Comparison of ENCODE assay signal across 9 cellular contexts in the genomic region with DNA sequence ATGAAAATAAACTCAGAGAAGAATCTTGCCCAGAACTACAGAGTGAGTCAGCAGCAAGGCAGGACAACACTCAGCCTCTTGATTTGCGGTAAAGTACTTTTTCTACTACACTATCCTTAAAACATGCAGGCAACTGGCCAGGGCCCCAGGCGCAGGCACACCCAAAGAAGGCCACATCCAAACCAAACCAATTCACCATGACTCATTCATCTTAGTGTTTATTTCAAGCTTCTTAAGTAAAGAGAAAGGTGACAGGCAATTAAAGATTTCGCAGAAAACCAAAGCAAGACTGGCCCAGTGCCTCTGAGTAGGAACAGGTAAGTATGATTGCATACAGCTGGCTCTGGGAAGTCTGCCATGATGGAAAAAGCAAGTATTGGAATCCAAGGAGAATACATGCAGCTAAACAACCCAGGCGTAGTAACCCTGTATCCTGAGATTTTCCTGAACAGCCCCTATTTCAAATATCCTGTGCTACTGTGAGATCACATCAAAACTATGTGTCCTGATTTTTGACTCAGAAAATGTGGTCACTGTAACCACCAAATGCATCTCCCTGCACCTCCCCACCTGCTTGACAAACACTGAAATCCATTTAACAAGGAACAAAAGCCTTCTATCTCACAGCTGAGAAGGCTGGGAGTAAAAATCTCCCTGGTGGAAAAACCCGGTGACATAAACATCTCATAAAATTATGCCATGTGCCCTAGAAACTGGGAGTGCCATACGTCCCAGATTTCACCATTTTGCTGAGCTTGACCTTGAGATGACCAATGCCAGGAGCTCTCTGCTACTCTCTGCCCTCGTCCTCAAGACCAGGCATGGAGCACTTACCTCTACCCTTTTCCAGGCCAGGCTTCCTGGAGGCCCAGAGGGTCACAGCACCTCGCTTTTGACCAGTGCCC. TPM values are rescaled to one million over a fixed set of nuclear protein-coding genes. Genes with fewer than 3 reads are reported as not detected.
A peak's percentile ranks its signal among the peaks of the same experiment; 100 is the strongest.
DNase-seq lines count a peak whose midpoint lies in the region; ATAC-seq and TF ChIP-seq lines count a peak whose summit lies in the region.
"Had no signal": no experiment of that assay in that cellular context is flagged by ENCODE, and none has a peak within 500 bp of the region (broad histone marks: within the 10 kb centered on the region; RNA-seq: fewer than 3 reads in every experiment).

No MANE protein-coding gene starts in this region.

- ATAC-seq in activated CD8-positive, alpha-beta T cell treated with anti-CD3 and anti-CD28 coated beads for 36 hours: peak; percentile 34
- ATAC-seq in activated CD8-positive, alpha-beta T cell treated with anti-CD3 and anti-CD28 coated beads, Interleukin-2, amount 10 ng/mL, durations not matched to agents 7 days and 5 days: no peak
- ATAC-seq in lower lobe of right lung: peak; percentile 87 to 91

- H3K4me3 ChIP-seq in cardiac fibroblast (replicated peaks in 1 of 2; ENCODE audit: low read depth in 2 of 2, low read length in 2 of 2) (no peak overlapping the region), lower lobe of right lung (no peak overlapping the region), urinary bladder (ENCODE audit: low read depth, low read length) (no peak overlapping the region)

- intact Hi-C loops in activated CD8-positive, alpha-beta T cell treated with anti-CD3 and anti-CD28 coated beads for 36 hours (cut with micrococcal nuclease): no loop called here
- intact Hi-C loops in lower lobe of right lung (cut with DNase I): loop anchor here (10.0 kb wide), 1 partner anchor 234 kb away; a partner anchor contains a TSS

- no peaks in the 10 kb centered on the region for H3K27me3 ChIP-seq in lower lobe of right lung (ENCODE audit: low read depth)

- TF ChIP-seq CTCF in activated CD8-positive, alpha-beta T cell treated with anti-CD3 and anti-CD28 coated beads for 36 hours (IDR thresholded peaks at IDR 0.05): no peak
- TF ChIP-seq CTCF in cardiac fibroblast (IDR thresholded peaks at IDR 0.05; ENCODE audit: low read depth, low read length): no peak
- no peak for TF ChIP-seq CTCF in lower lobe of right lung (IDR thresholded peaks at IDR 0.05)

- no peaks in the 10 kb centered on the region for H3K9me3 Mint-ChIP-seq in activated CD8-positive, alpha-beta T cell treated with anti-CD3 and anti-CD28 coated beads for 36 hours
- no peaks in the 10 kb centered on the region for H3K9me3 Mint-ChIP-seq in activated CD8-positive, alpha-beta T cell treated with anti-CD3 and anti-CD28 coated beads, Interleukin-2, amount 10 ng/mL, durations not matched to agents 7 days and 5 days (ENCODE audit: insufficient read depth)

- peak; percentile 23 for DNase-seq in activated CD8-positive, alpha-beta T cell treated with anti-CD3 and anti-CD28 coated beads for 36 hours
- DNase-seq in activated CD8-positive, alpha-beta T cell treated with anti-CD3 and anti-CD28 coated beads, Interleukin-2, amount 10 ng/mL, durations not matched to agents 7 days and 5 days: no peak
- peak; percentile 98 to 99 for DNase-seq in cardiac fibroblast (ENCODE audit: low read depth in 2 of 2)
- peak; percentile 89 for DNase-seq in lower lobe of right lung
- no peak for DNase-seq in ecto neural progenitor cell (ENCODE audit: low spot score)
- DNase-seq in NCI-H526 treated with DMSO at 0.1 percent for 48 hours (lab: John Stamatoyannopoulos, UW): no peak
- DNase-seq in DMS 273 (lab: John Stamatoyannopoulos, UW; ENCODE audit: unreplicated experiment): no peak
- DNase-seq: NCI-H146 had no signal

- no peaks in the 10 kb centered on the region for H3K9me3 ChIP-seq in lower lobe of right lung

- peaks cover 4% of the 10 kb centered on the region for H3K27me3 Mint-ChIP-seq in activated CD8-positive, alpha-beta T cell treated with anti-CD3 and anti-CD28 coated beads for 36 hours
- H3K27me3 Mint-ChIP-seq in activated CD8-positive, alpha-beta T cell treated with anti-CD3 and anti-CD28 coated beads, Interleukin-2, amount 10 ng/mL, durations not matched to agents 7 days and 5 days (ENCODE audit: low read depth): peaks cover 11% of the 10 kb centered on the region

- H3K4me3 Mint-ChIP-seq in activated CD8-positive, alpha-beta T cell treated with anti-CD3 and anti-CD28 coated beads for 36 hours: no peak overlapping the region
- H3K4me3 Mint-ChIP-seq in activated CD8-positive, alpha-beta T cell treated with anti-CD3 and anti-CD28 coated beads, Interleukin-2, amount 10 ng/mL, durations not matched to agents 7 days and 5 days: no peak overlapping the region

- H3K27ac Mint-ChIP-seq in activated CD8-positive, alpha-beta T cell treated with anti-CD3 and anti-CD28 coated beads for 36 hours: no peak overlapping the region
- H3K27ac Mint-ChIP-seq in activated CD8-positive, alpha-beta T cell treated with anti-CD3 and anti-CD28 coated beads, Interleukin-2, amount 10 ng/mL, durations not matched to agents 7 days and 5 days: no peak overlapping the region

- POLR2A ChIA-PET in activated CD8-positive, alpha-beta T cell treated with anti-CD3 and anti-CD28 coated beads for 36 hours (lab: Charles Lee): no interaction called here
- POLR2A ChIA-PET in activated CD8-positive, alpha-beta T cell treated with anti-CD3 and anti-CD28 coated beads, Interleukin-2, amount 10 ng/mL, durations not matched to agents 7 days and 5 days (lab: Charles Lee): no interaction called here

- 32% methylated on average over 8 of the region's 8 CpGs for WGBS in urinary bladder

- H3K4me1 ChIP-seq in lower lobe of right lung (peaks cover 47% of the 10 kb centered on the region), urinary bladder (ENCODE audit: insufficient read depth) (peaks cover 2% of the 10 kb centered on the region)

- no peaks in the 10 kb centered on the region for H3K36me3 ChIP-seq in lower lobe of right lung
- H3K36me3 ChIP-seq in urinary bladder (ENCODE audit: insufficient read depth): no peaks in the 10 kb centered on the region

- H3K27ac ChIP-seq in lower lobe of right lung: peak overlapping the region; percentile 74
- H3K27ac ChIP-seq in urinary bladder (ENCODE audit: low read depth): peak overlapping the region; percentile 48

- H3K4me1 Mint-ChIP-seq in activated CD8-positive, alpha-beta T cell treated with anti-CD3 and anti-CD28 coated beads for 36 hours (ENCODE audit: low read depth): peaks cover 6% of the 10 kb centered on the region
- H3K4me1 Mint-ChIP-seq in activated CD8-positive, alpha-beta T cell treated with anti-CD3 and anti-CD28 coated beads, Interleukin-2, amount 10 ng/mL, durations not matched to agents 7 days and 5 days (ENCODE audit: low read depth): peaks cover 31% of the 10 kb centered on the region

- H3K36me3 Mint-ChIP-seq in activated CD8-positive, alpha-beta T cell treated with anti-CD3 and anti-CD28 coated beads for 36 hours (ENCODE audit: low read depth): no peaks in the 10 kb centered on the region
- H3K36me3 Mint-ChIP-seq in activated CD8-positive, alpha-beta T cell treated with anti-CD3 and anti-CD28 coated beads, Interleukin-2, amount 10 ng/mL, durations not matched to agents 7 days and 5 days (ENCODE audit: low read depth): no peaks in the 10 kb centered on the region

- CTCF ChIA-PET in activated CD8-positive, alpha-beta T cell treated with anti-CD3 and anti-CD28 coated beads for 36 hours (lab: Charles Lee): interaction anchor here (1.0 to 2.7 kb wide), 4 partner anchors 8 to 460 kb away, joined by 3 to 28 read pairs (median 5); no protein-coding TSS in a partner anchor
- CTCF ChIA-PET in activated CD8-positive, alpha-beta T cell treated with anti-CD3 and anti-CD28 coated beads, Interleukin-2, amount 10 ng/mL, durations not matched to agents 7 days and 5 days (lab: Charles Lee): interaction anchor here (1.3 to 2.5 kb wide), 2 partner anchors 8 to 19 kb away, joined by 5 to 24 read pairs; no protein-coding TSS in a partner anchor

RNA-seq across cellular contexts. Expression of a gene that starts 12.4 kb away (rescaled TPM):
- total RNA-seq in activated CD8-positive, alpha-beta T cell treated with anti-CD3 and anti-CD28 coated beads for 36 hours: under 1 TPM in 1 of 2 experiments, not detected in 1; 0.54 TPM
- total RNA-seq in activated CD8-positive, alpha-beta T cell treated with anti-CD3 and anti-CD28 coated beads, Interleukin-2, amount 10 ng/mL, durations not matched to agents 7 days and 5 days: not detected
- total RNA-seq in lower lobe of right lung: 3.4 TPM
- total RNA-seq in urinary bladder: 0.90 TPM
- polyA plus RNA-seq in urinary bladder: 31.5 TPM

RNA-seq across cellular contexts. Expression of a gene that starts 12.5 kb away (rescaled TPM):
- 10 to 100 TPM; 25.3 to 27.1 TPM for total RNA-seq in activated CD8-positive, alpha-beta T cell treated with anti-CD3 and anti-CD28 coated beads for 36 hours
- total RNA-seq in activated CD8-positive, alpha-beta T cell treated with anti-CD3 and anti-CD28 coated beads, Interleukin-2, amount 10 ng/mL, durations not matched to agents 7 days and 5 days: 10 to 100 TPM; 34.7 to 34.8 TPM
- total RNA-seq in lower lobe of right lung (30.8 TPM), urinary bladder (8.1 TPM)
- 67.0 TPM for polyA plus RNA-seq in urinary bladder

RNA-seq across cellular contexts. Expression of a gene that starts 33.2 kb away (rescaled TPM):
- 100 to 1,000 TPM; 149 to 151 TPM for total RNA-seq in activated CD8-positive, alpha-beta T cell treated with anti-CD3 and anti-CD28 coated beads for 36 hours
- 100 to 1,000 TPM; 251 to 261 TPM for total RNA-seq in activated CD8-positive, alpha-beta T cell treated with anti-CD3 and anti-CD28 coated beads, Interleukin-2, amount 10 ng/mL, durations not matched to agents 7 days and 5 days
- 3.5 TPM for total RNA-seq in lower lobe of right lung
- total RNA-seq in urinary bladder: 15.6 TPM
- 2.2 TPM for polyA plus RNA-seq in urinary bladder

RNA-seq across cellular contexts. Expression of a gene that starts 47.8 kb away (rescaled TPM):
- total RNA-seq in activated CD8-positive, alpha-beta T cell treated with anti-CD3 and anti-CD28 coated beads for 36 hours: not detected
- not detected for total RNA-seq in activated CD8-positive, alpha-beta T cell treated with anti-CD3 and anti-CD28 coated beads, Interleukin-2, amount 10 ng/mL, durations not matched to agents 7 days and 5 days
- total RNA-seq in lower lobe of right lung (not detected), urinary bladder (23.2 TPM)
- 4.1 TPM for polyA plus RNA-seq in urinary bladder

RNA-seq across cellular contexts. Expression of a gene that starts 54.3 kb away (rescaled TPM):
- 1 to 10 TPM; 1.4 to 1.7 TPM for total RNA-seq in activated CD8-positive, alpha-beta T cell treated with anti-CD3 and anti-CD28 coated beads for 36 hours
- 1 to 10 TPM; 1.6 to 1.7 TPM for total RNA-seq in activated CD8-positive, alpha-beta T cell treated with anti-CD3 and anti-CD28 coated beads, Interleukin-2, amount 10 ng/mL, durations not matched to agents 7 days and 5 days
- total RNA-seq in lower lobe of right lung (24.1 TPM), urinary bladder (33.5 TPM)
- polyA plus RNA-seq in urinary bladder: 93.2 TPM

Comparison
In these comparisons a context has a peak if more than half of its experiments do, and no peak if none do; other contexts are left out.
1. DNase-seq: peak in activated CD8-positive, alpha-beta T cell treated with anti-CD3 and anti-CD28 coated beads for 36 hours (single experiment), cardiac fibroblast (2 of 2) and lower lobe of right lung (single experiment); none in activated CD8-positive, alpha-beta T cell treated with anti-CD3 and anti-CD28 coated beads, Interleukin-2, amount 10 ng/mL, durations not matched to agents 7 days and 5 days (single experiment), ecto neural progenitor cell (single experiment), NCI-H526 treated with DMSO at 0.1 percent for 48 hours (single experiment) and DMS 273 (single experiment).